7 cellular contexts compared by ENCODE assay signal in genomic region chrX:119880552-119881437, GRCh38. TPM values are rescaled to one million over a fixed set of nuclear protein-coding genes. Genes with fewer than 3 reads are reported as not detected.
DNase-seq lines count a peak whose midpoint lies in the region; ATAC-seq and TF ChIP-seq lines count a peak whose summit lies in the region.

No MANE protein-coding gene starts in this region.

- peaks cover 35% of the 10 kb centered on the region for H3K36me3 Mint-ChIP-seq in stimulated activated effector memory CD8-positive, alpha-beta T cell treated with anti-CD3 and anti-CD28 coated beads, Interleukin-12 subunit alpha, Interleukin-12 subunit beta, amount 100 ng/mL, for 72 hours

- intact Hi-C loops in adrenal gland (cut with DNase I) = no loop called here

- peak overlapping the region; percentile 4 for H3K27ac Mint-ChIP-seq in stimulated activated effector memory CD8-positive, alpha-beta T cell treated with anti-CD3 and anti-CD28 coated beads, Interleukin-12 subunit alpha, Interleukin-12 subunit beta, amount 100 ng/mL, for 72 hours

- H3K9me3 Mint-ChIP-seq in stimulated activated effector memory CD8-positive, alpha-beta T cell treated with anti-CD3 and anti-CD28 coated beads, Interleukin-12 subunit alpha, Interleukin-12 subunit beta, amount 100 ng/mL, for 72 hours = no peaks in the 10 kb centered on the region

- no peaks in the 10 kb centered on the region for H3K9me2 ChIP-seq in hepatocyte (replicated peaks; ENCODE audit: insufficient read depth)

- H3K79me2 ChIP-seq in hepatocyte = no peaks in the 10 kb centered on the region

- H3K36me3 ChIP-seq in adrenal gland (replicated peaks in 1 of 2) (no peaks in the 10 kb centered on the region), hepatocyte (replicated peaks; ENCODE audit: insufficient read depth, low read depth) (no peaks in the 10 kb centered on the region)

- H2AFZ ChIP-seq in hepatocyte = no peak overlapping the region

- WGBS in adrenal gland, 4 donors = 39 to 57% (median 52%) methylated on average over 9 to 11 of the region's 11 CpGs
- WGBS in hepatocyte (ENCODE audit: low lambda C conversion rate, missing lambda C conversion rate) = 68% methylated on average over 11 of the region's 11 CpGs

- peak; percentile 64 for DNase-seq in EH (ENCODE audit: low read depth)
- DNase-seq in RKO (ENCODE audit: low spot score) = peak; percentile 79
- peak; percentile 18 to 55 (median 37) for DNase-seq in adrenal gland
- DNase-seq in hepatocyte (ENCODE audit: low spot score) = peak; percentile 57
- peak in 1 of 2 donors; percentile 50 for DNase-seq in stimulated activated effector memory CD8-positive, alpha-beta T cell treated with anti-CD3 and anti-CD28 coated beads, Interleukin-12 subunit alpha, Interleukin-12 subunit beta, amount 100 ng/mL, for 72 hours (ENCODE audit: low spot score in 2 of 2)

- H3K9me3 ChIP-seq in adrenal gland (replicated peaks in 1 of 3) (no peaks in the 10 kb centered on the region), hepatocyte (ENCODE audit: low read depth) (no peaks in the 10 kb centered on the region)

- no peak overlapping the region for H3K4me3 ChIP-seq in adrenal gland
- H3K4me3 ChIP-seq in hepatocyte = no peak overlapping the region

- no peak overlapping the region for H3K4me3 Mint-ChIP-seq in stimulated activated effector memory CD8-positive, alpha-beta T cell treated with anti-CD3 and anti-CD28 coated beads, Interleukin-12 subunit alpha, Interleukin-12 subunit beta, amount 100 ng/mL, for 72 hours

- no peak overlapping the region for H3K4me2 ChIP-seq in hepatocyte

- TF ChIP-seq POLR2A in adrenal gland (IDR thresholded peaks at IDR 0.05) = no peak

- H3K4me1 ChIP-seq in adrenal gland (replicated peaks in 1 of 2) (no peaks in the 10 kb centered on the region), hepatocyte (ENCODE audit: insufficient read depth) (no peaks in the 10 kb centered on the region)

- peak; percentile 92 for ATAC-seq in GM19395 (IDR thresholded peaks at IDR 0.05; ENCODE audit: unreplicated experiment)
- ATAC-seq in HG03558 (IDR thresholded peaks at IDR 0.05; ENCODE audit: extremely low read depth, unreplicated experiment) = peak; percentile 73
- ATAC-seq in stimulated activated effector memory CD8-positive, alpha-beta T cell treated with anti-CD3 and anti-CD28 coated beads, Interleukin-12 subunit alpha, Interleukin-12 subunit beta, amount 100 ng/mL, for 72 hours = peak; percentile 82

- peaks cover 12% of the 10 kb centered on the region for H3K4me1 Mint-ChIP-seq in stimulated activated effector memory CD8-positive, alpha-beta T cell treated with anti-CD3 and anti-CD28 coated beads, Interleukin-12 subunit alpha, Interleukin-12 subunit beta, amount 100 ng/mL, for 72 hours

- H3K27ac ChIP-seq in adrenal gland (no peak overlapping the region), hepatocyte (no peak overlapping the region)

- H4K20me1 ChIP-seq in hepatocyte (ENCODE audit: insufficient read depth, poor library complexity, severe bottlenecking) = no peaks in the 10 kb centered on the region

- TF ChIP-seq CTCF in adrenal gland (IDR thresholded peaks at IDR 0.05) = peak; percentile 35 to 63 (median 48)
- TF ChIP-seq CTCF in hepatocyte (IDR thresholded peaks at IDR 0.05; ENCODE audit: poor library complexity) = peak; percentile 54

- H3K27me3 ChIP-seq in adrenal gland = no peaks in the 10 kb centered on the region
- no peaks in the 10 kb centered on the region for H3K27me3 ChIP-seq in hepatocyte

RNA-seq across cellular contexts. Expression of gene NDUFA1, which starts 9.2 kb away (rescaled TPM):
- total RNA-seq in adrenal gland (100 to 1,000 TPM in 3 of 8 donors, 10 to 100 TPM in 5; 46.7 to 116 (median 90.1) TPM), hepatocyte (68.3 and 84.4 TPM in 2 replicates)
- polyA plus RNA-seq in adrenal gland (100 to 1,000 TPM; 127 to 572 (median 295) TPM), hepatocyte (321 and 324 TPM in 2 replicates)

RNA-seq across cellular contexts. Expression of gene RNF113A, which starts 9.3 kb away (rescaled TPM):
- total RNA-seq in adrenal gland (10 to 100 TPM; 11.5 to 18.0 (median 14.7) TPM), hepatocyte (19.7 and 25.8 TPM in 2 replicates)
- polyA plus RNA-seq in adrenal gland (10 to 100 TPM; 16.1 to 21.5 (median 20.0) TPM), hepatocyte (14.1 and 19.7 TPM in 2 replicates)

RNA-seq across cellular contexts. Expression of gene AKAP14, which starts 14.9 kb away (rescaled TPM):
- total RNA-seq in adrenal gland (not detected), hepatocyte (not detected in 2 replicates)
- polyA plus RNA-seq in adrenal gland (not detected), hepatocyte (not detected in 2 replicates)

RNA-seq across cellular contexts. Expression of gene UPF3B, which starts 28.0 kb away (rescaled TPM):
- total RNA-seq in adrenal gland (1 to 10 TPM in 7 of 8 donors, under 1 TPM in 1; 0.95 to 6.2 (median 3.7) TPM), hepatocyte (3.3 and 4.3 TPM in 2 replicates)
- polyA plus RNA-seq in adrenal gland (10 to 100 TPM; 11.0 to 27.1 (median 14.0) TPM), hepatocyte (6.7 and 11.0 TPM in 2 replicates)
